Comparison of ENCODE assay signal across 17 cellular contexts in the genomic region with DNA sequence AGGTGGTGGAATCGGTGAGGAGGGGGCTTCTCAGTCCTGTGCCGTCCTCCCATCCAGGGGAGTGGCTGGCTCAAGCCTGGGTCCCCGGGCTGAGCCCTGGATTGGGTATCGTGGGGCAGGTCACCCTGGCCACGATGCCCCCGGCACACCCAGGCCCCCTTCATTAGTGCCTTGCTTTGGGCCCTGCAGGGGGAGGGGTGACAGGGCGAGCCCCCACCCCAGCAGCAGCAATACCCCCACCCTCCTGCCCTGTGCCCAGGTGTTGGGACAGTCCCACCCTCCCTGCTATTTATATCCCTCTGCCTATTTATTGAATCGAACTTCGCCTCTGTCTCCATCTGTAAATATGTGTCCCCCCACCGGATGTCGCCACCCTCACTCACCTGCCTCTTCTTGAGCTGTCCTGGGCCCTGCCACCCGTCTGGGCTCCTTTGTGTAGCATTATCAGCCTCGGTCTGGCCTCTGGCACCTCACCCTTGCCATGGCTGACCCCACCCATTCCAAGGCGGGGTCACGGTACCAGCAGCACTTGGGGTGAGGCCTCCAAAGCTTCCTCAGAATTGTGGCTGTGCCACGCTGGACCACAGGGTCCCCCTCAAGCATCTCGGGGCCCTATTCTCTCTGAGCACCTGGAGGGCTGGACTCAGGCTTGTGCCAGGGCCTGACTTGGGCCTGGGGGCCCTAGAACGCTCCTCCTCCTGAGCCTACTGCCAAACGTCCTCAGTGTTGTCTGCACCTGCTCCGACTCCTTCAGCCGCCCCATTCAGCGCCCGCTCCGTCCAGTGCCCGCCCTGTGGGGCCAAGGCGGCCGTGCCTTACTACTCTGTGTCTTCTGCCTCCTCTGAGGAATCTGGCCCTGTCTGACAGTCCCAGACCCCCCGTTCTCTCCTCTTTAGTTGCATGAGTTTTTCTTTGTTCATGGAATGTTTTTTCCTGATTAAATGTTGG.
"Had no signal": no experiment of that assay in that cellular context is flagged by ENCODE, and none has a peak within 500 bp of the region (broad histone marks: within the 10 kb centered on the region; RNA-seq: fewer than 3 reads in every experiment).

No MANE protein-coding gene starts in this region.

- H3K4me1 ChIP-seq: prostate gland, right lobe of liver had no signal

- H3K27me3 ChIP-seq: brain microvascular endothelial cell, right lobe of liver, stomach had no signal

- H3K9me3 ChIP-seq: prostate gland, right lobe of liver, stomach, thoracic aorta had no signal

- H3K4me3 ChIP-seq: lung, prostate gland, right lobe of liver, stomach, thoracic aorta had no signal

- H3K27me3 Mint-ChIP-seq: activated naive CD4-positive, alpha-beta T cell treated with anti-CD3 and anti-CD28 coated beads, Interleukin-2, amount 50 U/mL, for 24 hours; dendritic cell treated with granulocyte-macrophage colony-stimulating factor and Interleukin-4, amounts not matched to agents 40 ng/mL and 50 ng/mL, for 4 days; effector memory CD8-positive, alpha-beta T cell; naive thymus-derived CD8-positive, alpha-beta T cell had no signal

- H3K36me3 ChIP-seq: prostate gland, right lobe of liver had no signal

- H3K36me3 Mint-ChIP-seq: activated naive CD4-positive, alpha-beta T cell treated with anti-CD3 and anti-CD28 coated beads, Interleukin-2, amount 50 U/mL, for 24 hours had no signal

- H3K4me3 Mint-ChIP-seq: activated naive CD4-positive, alpha-beta T cell treated with anti-CD3 and anti-CD28 coated beads, Interleukin-2, amount 50 U/mL, for 24 hours; dendritic cell treated with granulocyte-macrophage colony-stimulating factor and Interleukin-4, amounts not matched to agents 40 ng/mL and 50 ng/mL, for 4 days; naive thymus-derived CD8-positive, alpha-beta T cell had no signal

- ATAC-seq: effector memory CD8-positive, alpha-beta T cell; naive thymus-derived CD8-positive, alpha-beta T cell; right lobe of liver had no signal

- DNase-seq: activated CD4-positive, alpha-beta T cell treated with anti-CD3 and anti-CD28 coated beads, Interleukin-2, amount 50 U/mL, for 4 hours; activated CD4-positive, CD25-positive, alpha-beta regulatory T cell treated with anti-CD3 and anti-CD28 coated beads, Interleukin-2, amount 50 U/mL, for 72 hours; amniotic stem cell; brain microvascular endothelial cell; effector memory CD8-positive, alpha-beta T cell; hippocampal formation; naive thymus-derived CD8-positive, alpha-beta T cell; nucleus accumbens; stimulated activated CD4-positive, alpha-beta T cell treated with anti-CD3 and anti-CD28 coated beads, Interleukin-2, amount 100 ng/mL, for 24 hours; stomach; T-helper 9 cell had no signal

- H3K27ac Mint-ChIP-seq: dendritic cell treated with granulocyte-macrophage colony-stimulating factor and Interleukin-4, amounts not matched to agents 40 ng/mL and 50 ng/mL, for 4 days had no signal

- H3K27ac ChIP-seq: brain microvascular endothelial cell, prostate gland, right lobe of liver, stomach, thoracic aorta had no signal

- H3K9me3 Mint-ChIP-seq: activated naive CD4-positive, alpha-beta T cell treated with anti-CD3 and anti-CD28 coated beads, Interleukin-2, amount 50 U/mL, for 24 hours; dendritic cell treated with granulocyte-macrophage colony-stimulating factor and Interleukin-4, amounts not matched to agents 40 ng/mL and 50 ng/mL, for 4 days; effector memory CD8-positive, alpha-beta T cell had no signal
